8 cellular contexts compared by ENCODE assay signal in genomic region chr17:82449136-82449882, GRCh38. TPM values are rescaled to one million over a fixed set of nuclear protein-coding genes. Genes with fewer than 3 reads are reported as not detected.
DNase-seq lines count a peak whose midpoint lies in the region; ATAC-seq, FAIRE-seq and TF ChIP-seq lines count a peak whose summit lies in the region.

No MANE protein-coding gene starts in this region.

- H3K9ac ChIP-seq in neural cell (ENCODE audit: low read length): peak overlapping the region; percentile 84

- no peaks in the 10 kb centered on the region for H3K36me3 ChIP-seq in neural cell (ENCODE audit: insufficient read depth, low read length)
- H3K36me3 ChIP-seq in BE2C: no peaks in the 10 kb centered on the region; the same call in 1 of the 2 replicates

- H3K4me1 Mint-ChIP-seq in dendritic cell treated with granulocyte-macrophage colony-stimulating factor and Interleukin-4, amounts not matched to agents 40 ng/mL and 50 ng/mL, for 4 days (ENCODE audit: low read depth): peaks cover 53% of the 10 kb centered on the region

- peaks cover 58% of the 10 kb centered on the region for H3K36me3 Mint-ChIP-seq in dendritic cell treated with granulocyte-macrophage colony-stimulating factor and Interleukin-4, amounts not matched to agents 40 ng/mL and 50 ng/mL, for 4 days (ENCODE audit: low read depth)

- POLR2A ChIA-PET in AG04449 (lab: Yijun Ruan, JAX): no interaction called here

- no peaks in the 10 kb centered on the region for H3K9me3 Mint-ChIP-seq in dendritic cell treated with granulocyte-macrophage colony-stimulating factor and Interleukin-4, amounts not matched to agents 40 ng/mL and 50 ng/mL, for 4 days

- CTCF ChIA-PET in AG04449 (lab: Yijun Ruan, JAX): interaction anchor here (1.4 kb wide), 2 partner anchors 27 to 98 kb away, joined by 4 read pairs; no protein-coding TSS in a partner anchor

- no peaks in the 10 kb centered on the region for H3K27me3 ChIP-seq in neural cell (ENCODE audit: insufficient read depth, low read depth, low read length)
- H3K27me3 ChIP-seq in BE2C: no peaks in the 10 kb centered on the region

- DNase-seq in AG04449 (ENCODE audit: low read depth, low spot score) (no peak), GM19239 (ENCODE audit: insufficient read length, low spot score) (no peak), BE2C (no peak)
- peak; percentile 59 for DNase-seq in activated CD4-positive, CD25-positive, alpha-beta regulatory T cell treated with anti-CD3 and anti-CD28 coated beads, Interleukin-2, amount 50 U/mL, for 72 hours

- H3K79me2 ChIP-seq in neural cell (replicated peaks; ENCODE audit: insufficient read depth, low read length): peaks cover 10% of the 10 kb centered on the region

- H3K4me1 ChIP-seq in BE2C: peaks cover 3% of the 10 kb centered on the region; the same call in 1 of the 2 replicates

- no peaks in the 10 kb centered on the region for H4K20me1 ChIP-seq in neural cell (ENCODE audit: insufficient read depth)

- TF ChIP-seq CTCF in AG04449 (IDR thresholded peaks at IDR 0.05; ENCODE audit: insufficient read depth, low read length, missing control alignments) (no peak), neural cell (IDR thresholded peaks at IDR 0.05; ENCODE audit: poor library complexity, severe bottlenecking) (no peak), BE2C (IDR thresholded peaks at IDR 0.05; ENCODE audit: low read depth, low read length) (no peak)

- no peaks in the 10 kb centered on the region for H3F3A ChIP-seq in neural cell (ENCODE audit: insufficient read depth, low read length, poor library complexity, severe bottlenecking)

- H3K4me3 Mint-ChIP-seq in dendritic cell treated with granulocyte-macrophage colony-stimulating factor and Interleukin-4, amounts not matched to agents 40 ng/mL and 50 ng/mL, for 4 days: peak overlapping the region; percentile 95

- H3K9me2 ChIP-seq in neural cell (ENCODE audit: insufficient read depth, low read length): no peaks in the 10 kb centered on the region

- H3K27ac ChIP-seq in neural cell (ENCODE audit: low read length) (no peak overlapping the region), temporal lobe (ENCODE audit: low read depth, low read length) (peak overlapping the region; percentile 82)

- H2AFZ ChIP-seq in neural cell (ENCODE audit: low read depth, low read length): no peak overlapping the region

- peak; percentile 57 for ATAC-seq in HG03460 (IDR thresholded peaks at IDR 0.05; ENCODE audit: unreplicated experiment)

- H3K9me3 ChIP-seq in neural cell (ENCODE audit: low read length) (no peaks in the 10 kb centered on the region), BE2C (no peaks in the 10 kb centered on the region)

- peak; percentile 93 for FAIRE-seq in GM19239 (lab: Jason Lieb, UNC)

- TF ChIP-seq RAD21 in neural cell (conservative IDR thresholded peaks at IDR 0.05): no peak

- intact Hi-C loops in dendritic cell treated with granulocyte-macrophage colony-stimulating factor and Interleukin-4, amounts not matched to agents 40 ng/mL and 50 ng/mL, for 4 days (cut with micrococcal nuclease): no loop called here

- H3K27me3 Mint-ChIP-seq in dendritic cell treated with granulocyte-macrophage colony-stimulating factor and Interleukin-4, amounts not matched to agents 40 ng/mL and 50 ng/mL, for 4 days: no peaks in the 10 kb centered on the region

- H3K4me3 ChIP-seq in AG04449 (ENCODE audit: low read depth, low read length): peak overlapping the region; percentile 89
- peak overlapping the region; percentile 86 for H3K4me3 ChIP-seq in neural cell (ENCODE audit: low read length)
- no peak overlapping the region; the same call in 1 of the 2 replicates for H3K4me3 ChIP-seq in BE2C (ENCODE audit: low read depth, low read length)

- H3K27ac Mint-ChIP-seq in dendritic cell treated with granulocyte-macrophage colony-stimulating factor and Interleukin-4, amounts not matched to agents 40 ng/mL and 50 ng/mL, for 4 days: peak overlapping the region; percentile 94

- peak overlapping the region; percentile 35 for H3K4me2 ChIP-seq in neural cell (ENCODE audit: low read length)

- no peak for TF ChIP-seq EP300 in neural cell (conservative IDR thresholded peaks at IDR 0.05; ENCODE audit: poor library complexity, severe bottlenecking)

TF ChIP-seq in neural cell, 6 proteins besides CTCF, POLR2A, EP300 and RAD21:
- no peak for TF ChIP-seq SMC3 (conservative IDR thresholded peaks at IDR 0.05; ENCODE audit: poor library complexity)
- TF ChIP-seq POLR2AphosphoS5 (IDR thresholded peaks at IDR 0.05): no peak
- no peak for TF ChIP-seq MXI1 (conservative IDR thresholded peaks at IDR 0.05; ENCODE audit: poor library complexity, severe bottlenecking)
- no peak for TF ChIP-seq TAF1 (IDR thresholded peaks at IDR 0.05; ENCODE audit: low read depth)
- no peak for TF ChIP-seq EZH2 (IDR thresholded peaks at IDR 0.05; ENCODE audit: borderline replicate concordance, insufficient read depth, low read length, poor library complexity, severe bottlenecking)
- TF ChIP-seq REST (IDR thresholded peaks at IDR 0.05; ENCODE audit: borderline replicate concordance): no peak

RNA-seq across cellular contexts. Expression of gene CYBC1, which starts 1.2 kb away (rescaled TPM):
- 66.6 and 101 TPM in 2 replicates for polyA plus RNA-seq in neural cell
- 36.2 and 49.9 TPM in 2 replicates for polyA minus RNA-seq in neural cell
- 25.1 TPM for total RNA-seq in temporal lobe
- 78.1 TPM for polyA plus RNA-seq in BE2C (2012; ENCODE audit: insufficient read depth, insufficient read length, low read depth)

RNA-seq across cellular contexts. Expression of gene NARF, which starts 9.2 kb away (rescaled TPM):
- polyA plus RNA-seq in neural cell: 218 and 243 TPM in 2 replicates
- polyA minus RNA-seq in neural cell: 134 and 151 TPM in 2 replicates
- total RNA-seq in temporal lobe: 40.6 TPM
- 108 TPM for polyA plus RNA-seq in BE2C (2012; ENCODE audit: insufficient read depth, insufficient read length, low read depth)

RNA-seq across cellular contexts. Expression of gene OGFOD3, which starts 30.9 kb away (rescaled TPM):
- 14.3 and 22.6 TPM in 2 replicates for polyA plus RNA-seq in neural cell
- polyA minus RNA-seq in neural cell: 24.7 and 28.5 TPM in 2 replicates
- total RNA-seq in temporal lobe: 10.1 TPM
- 60.8 TPM for polyA plus RNA-seq in BE2C (2012; ENCODE audit: insufficient read depth, insufficient read length, low read depth)

RNA-seq across cellular contexts. Expression of gene HEXD, which starts 31.2 kb away (rescaled TPM):
- polyA plus RNA-seq in neural cell: 72.8 and 93.2 TPM in 2 replicates
- polyA minus RNA-seq in neural cell: 27.8 and 29.8 TPM in 2 replicates
- 21.1 TPM for total RNA-seq in temporal lobe
- 34.3 TPM for polyA plus RNA-seq in BE2C (2012; ENCODE audit: insufficient read depth, insufficient read length, low read depth)
